8 cellular contexts compared by ENCODE assay signal in the genomic region with DNA sequence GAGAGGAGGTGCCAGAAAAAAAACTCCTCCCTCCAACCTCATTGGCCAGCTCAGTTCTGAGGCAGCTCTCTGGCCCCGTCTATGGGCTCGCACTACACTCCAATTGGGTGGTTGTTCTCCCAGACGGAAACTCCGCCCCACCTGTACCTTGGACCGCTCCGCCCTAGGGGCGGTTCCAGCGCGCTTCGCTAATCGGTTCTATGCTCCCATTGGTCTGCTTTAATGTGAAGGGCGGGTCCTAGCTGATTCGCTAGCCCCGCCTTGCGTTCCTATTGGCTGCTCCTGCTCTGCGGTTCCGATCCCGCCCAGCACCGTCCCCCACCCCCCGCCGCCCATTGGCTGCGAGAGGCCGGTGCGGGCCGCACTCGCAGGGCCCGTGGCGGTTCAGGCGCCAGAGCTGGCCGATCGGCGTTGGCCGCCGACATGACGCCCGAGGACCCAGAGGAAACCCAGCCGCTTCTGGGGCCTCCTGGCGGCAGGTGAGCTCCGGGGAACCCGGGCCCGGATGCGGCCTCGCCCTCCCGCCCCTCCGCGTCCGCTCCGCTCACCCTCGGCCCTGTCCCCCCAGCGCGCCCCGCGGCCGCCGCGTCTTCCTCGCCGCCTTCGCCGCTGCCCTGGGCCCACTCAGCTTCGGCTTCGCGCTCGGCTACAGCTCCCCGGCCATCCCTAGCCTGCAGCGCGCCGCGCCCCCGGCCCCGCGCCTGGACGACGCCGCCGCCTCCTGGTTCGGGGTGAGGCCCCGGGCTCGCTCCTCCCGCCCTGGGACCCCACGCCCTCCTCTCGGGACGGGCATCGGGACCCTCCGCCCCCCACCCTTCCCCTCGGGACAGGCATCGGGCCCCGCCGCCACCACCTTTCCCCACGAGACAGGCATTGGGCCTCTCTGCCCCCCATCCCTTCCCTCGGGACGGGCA. TPM values are rescaled to one million over a fixed set of nuclear protein-coding genes. Genes with fewer than 3 reads are reported as not detected.
DNase-seq lines count a peak whose midpoint lies in the region; ATAC-seq and TF ChIP-seq lines count a peak whose summit lies in the region.

A gene with protein sequence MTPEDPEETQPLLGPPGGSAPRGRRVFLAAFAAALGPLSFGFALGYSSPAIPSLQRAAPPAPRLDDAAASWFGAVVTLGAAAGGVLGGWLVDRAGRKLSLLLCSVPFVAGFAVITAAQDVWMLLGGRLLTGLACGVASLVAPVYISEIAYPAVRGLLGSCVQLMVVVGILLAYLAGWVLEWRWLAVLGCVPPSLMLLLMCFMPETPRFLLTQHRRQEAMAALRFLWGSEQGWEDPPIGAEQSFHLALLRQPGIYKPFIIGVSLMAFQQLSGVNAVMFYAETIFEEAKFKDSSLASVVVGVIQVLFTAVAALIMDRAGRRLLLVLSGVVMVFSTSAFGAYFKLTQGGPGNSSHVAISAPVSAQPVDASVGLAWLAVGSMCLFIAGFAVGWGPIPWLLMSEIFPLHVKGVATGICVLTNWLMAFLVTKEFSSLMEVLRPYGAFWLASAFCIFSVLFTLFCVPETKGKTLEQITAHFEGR (plus strand): TSS at position 362 of the 914 bp plus-strand sequence. CDS start 62 bp downstream, at position 424.

- CTCF ChIA-PET in RWPE1 (lab: Yijun Ruan, JAX): interaction anchor here (0.5 to 2.9 kb wide), 13 partner anchors 9 to 185 kb away, joined by 3 to 9 read pairs (median 3); no protein-coding TSS in a partner anchor

- H3K4me3 ChIP-seq in Karpas-422 (ENCODE audit: low read length) (peak within 1 kb of the TSS; percentile 84), fibroblast of the aortic adventitia (ENCODE audit: low read depth, low read length) (peak within 1 kb of the TSS; percentile 64)

- H3K4me1 Mint-ChIP-seq in natural killer cell treated with Interleukin-12 subunit alpha and Interleukin-12 subunit beta and Interleukin-15 and Interleukin-18, amount 100 ng/mL, for 72 hours (ENCODE audit: low read depth in 2 of 2): peaks cover 15 to 16% of the 10 kb centered on the region in 2 donors

- peak within 1 kb of the TSS; percentile 89 for H3K4me2 ChIP-seq in Karpas-422 (ENCODE audit: low read depth, low read length, poor library complexity, severe bottlenecking)

- no peaks in the 10 kb centered on the region for H3K9me3 Mint-ChIP-seq in natural killer cell treated with Interleukin-12 subunit alpha and Interleukin-12 subunit beta and Interleukin-15 and Interleukin-18, amount 100 ng/mL, for 72 hours

- peaks cover 0 to 13% of the 10 kb centered on the region in 2 donors for H3K27me3 Mint-ChIP-seq in natural killer cell treated with Interleukin-12 subunit alpha and Interleukin-12 subunit beta and Interleukin-15 and Interleukin-18, amount 100 ng/mL, for 72 hours

- H3K36me3 Mint-ChIP-seq in natural killer cell treated with Interleukin-12 subunit alpha and Interleukin-12 subunit beta and Interleukin-15 and Interleukin-18, amount 100 ng/mL, for 72 hours: no peaks in the 10 kb centered on the region

- DNase-seq in DMS79 treated with DMSO at 0.1 percent for 48 hours (lab: John Stamatoyannopoulos, UW) (peak; percentile 99), Karpas-422 (peak; percentile 100), RWPE1 (ENCODE audit: low spot score) (peak; percentile 100), activated gamma-delta T cell (lab: John Stamatoyannopoulos, UW) (peak; percentile 87), fibroblast of the aortic adventitia (ENCODE audit: low read depth) (peak; percentile 97)
- DNase-seq in natural killer cell treated with Interleukin-12 subunit alpha and Interleukin-12 subunit beta and Interleukin-15 and Interleukin-18, amount 100 ng/mL, for 72 hours (ENCODE audit: low spot score): peak; percentile 99
- peak; percentile 90 for DNase-seq in stimulated activated naive CD4-positive, alpha-beta T cell treated with Interleukin-2 at 50 U/mL for 16 hours (lab: John Stamatoyannopoulos, UW)

- H3K27ac Mint-ChIP-seq in natural killer cell treated with Interleukin-12 subunit alpha and Interleukin-12 subunit beta and Interleukin-15 and Interleukin-18, amount 100 ng/mL, for 72 hours: peak within 1 kb of the TSS; percentile 60 to 78

- H3K9ac ChIP-seq in Karpas-422 (ENCODE audit: low read length): peak within 1 kb of the TSS; percentile 86

- H4K20me1 ChIP-seq in Karpas-422 (ENCODE audit: insufficient read depth, low read depth, low read length): no peaks in the 10 kb centered on the region; the same call in 1 of the 2 replicates

- TF ChIP-seq CTCF in RWPE1 (conservative IDR thresholded peaks at IDR 0.05; ENCODE audit: low read depth) (no peak; the same call in 1 of the 2 replicates), fibroblast of the aortic adventitia (IDR thresholded peaks at IDR 0.05; ENCODE audit: insufficient read depth, low read length) (peak; percentile 2)

- peaks cover 28% of the 10 kb centered on the region for H3K4me1 ChIP-seq in Karpas-422 (ENCODE audit: low read length)

- POLR2A ChIA-PET in RWPE1 (lab: Yijun Ruan, JAX; ENCODE audit: low non-redundant PET): interaction anchor here (0.6 to 0.9 kb wide), 5 partner anchors 27 to 575 kb away, joined by 3 to 7 read pairs (median 4); partner anchors contain the start of genes LRSAM1, RPL12 and ZNF79

- no peaks in the 10 kb centered on the region for H3K9me2 ChIP-seq in Karpas-422 (replicated peaks; ENCODE audit: insufficient read depth, low read length)

- peaks cover 19% of the 10 kb centered on the region for H3K79me2 ChIP-seq in Karpas-422 (ENCODE audit: low read length)

- no peaks in the 10 kb centered on the region for H3K36me3 ChIP-seq in Karpas-422 (ENCODE audit: insufficient read depth, low read length)

- peak within 1 kb of the TSS; percentile 91 for H2AFZ ChIP-seq in Karpas-422 (ENCODE audit: low read length)

- H3K27me3 ChIP-seq in Karpas-422 (ENCODE audit: low read length): no peaks in the 10 kb centered on the region

- ATAC-seq in GM21786 (IDR thresholded peaks at IDR 0.05; ENCODE audit: unreplicated experiment): peak; percentile 95
- peak; percentile 97 for ATAC-seq in natural killer cell treated with Interleukin-12 subunit alpha and Interleukin-12 subunit beta and Interleukin-15 and Interleukin-18, amount 100 ng/mL, for 72 hours

- no peaks in the 10 kb centered on the region for H3K9me3 ChIP-seq in Karpas-422 (ENCODE audit: low read length)

- peak within 1 kb of the TSS; percentile 49 for H3K27ac ChIP-seq in Karpas-422 (ENCODE audit: low read length)
- peak within 1 kb of the TSS; percentile 84 for H3K27ac ChIP-seq in RWPE1

- H3K4me3 Mint-ChIP-seq in natural killer cell treated with Interleukin-12 subunit alpha and Interleukin-12 subunit beta and Interleukin-15 and Interleukin-18, amount 100 ng/mL, for 72 hours: peak within 1 kb of the TSS; percentile 84

RNA-seq across cellular contexts. Expression of the gene that starts here (rescaled TPM):
- 11.3 and 29.4 TPM in 2 replicates for total RNA-seq in Karpas-422 (2014; rRNA removed; shearing (Covaris generic); ENCODE audit: low replicate concordance)
- 5.5 TPM in 1 of 2 replicates, not detected in the other for total RNA-seq in fibroblast of the aortic adventitia (ENCODE audit: low replicate concordance)
- 10 to 100 TPM in 1 of 2 donors, 1 to 10 TPM in 1; 8.8 to 16.5 TPM for total RNA-seq in natural killer cell treated with Interleukin-12 subunit alpha and Interleukin-12 subunit beta and Interleukin-15 and Interleukin-18, amount 100 ng/mL, for 72 hours

Comparison
In these comparisons a context has a peak if more than half of its experiments do, and no peak if none do; other contexts are left out.
1. Peak in every context shown above with its lines: DNase-seq, ATAC-seq, H3K4me3 ChIP-seq and H3K27ac ChIP-seq.